In genomic region chr11:107655607-107656006, GRCh38 we compare ENCODE assay signal across 1 cellular context.
TF ChIP-seq lines count a peak whose summit lies in the region.

No MANE protein-coding gene starts in this region.

TF ChIP-seq in H1, 55 proteins besides CTCF, POLR2A, EP300 and RAD21:
- TF ChIP-seq TEAD4 (IDR thresholded peaks at IDR 0.05; ENCODE audit: low read depth, low read length) (no peak), GTF2F1 (IDR thresholded peaks at IDR 0.05; ENCODE audit: borderline replicate concordance, low read depth, low read length) (no peak)
